Comparison of ENCODE assay signal across 1 cellular context in the genomic region with DNA sequence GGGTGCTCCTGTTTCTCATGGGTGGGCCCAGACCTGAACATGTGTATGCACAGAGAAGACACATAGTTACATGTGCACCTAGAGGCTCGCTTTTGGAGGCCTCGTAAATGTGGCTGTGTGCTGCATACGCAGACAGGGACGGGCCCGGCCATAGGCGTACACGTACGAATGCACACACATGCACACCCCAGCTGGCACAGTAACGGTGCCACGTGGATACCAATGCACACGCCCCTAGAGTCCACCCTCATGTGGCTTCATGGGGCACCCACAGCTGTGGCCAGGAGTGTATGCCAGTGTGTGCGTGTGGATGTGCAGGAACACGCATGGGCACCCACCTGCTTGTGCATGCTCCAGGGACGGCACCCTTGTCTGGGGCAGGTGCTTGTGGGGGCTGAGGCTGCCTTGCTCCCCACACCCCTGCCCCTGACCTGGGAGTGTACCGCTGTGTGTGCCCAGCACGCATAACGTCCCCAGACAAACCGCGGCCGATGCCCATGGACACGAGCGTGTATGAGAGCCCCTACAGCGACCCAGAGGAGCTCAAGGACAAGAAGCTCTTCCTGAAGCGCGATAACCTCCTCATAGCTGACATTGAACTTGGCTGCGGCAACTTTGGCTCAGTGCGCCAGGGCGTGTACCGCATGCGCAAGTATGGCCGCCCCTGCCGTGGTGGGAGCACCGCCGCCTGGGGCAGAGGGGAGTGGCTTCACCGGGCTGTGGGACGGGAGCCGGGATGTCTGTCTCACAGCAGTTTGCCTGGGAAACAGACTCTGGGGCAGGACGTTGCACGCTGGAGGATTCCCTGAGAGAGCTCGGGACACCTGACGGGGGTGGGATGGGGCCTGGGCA.
TF ChIP-seq lines count a peak whose summit lies in the region.

No MANE protein-coding gene starts in this region.

TF ChIP-seq in GM23338, 12 proteins besides CTCF, POLR2A, EP300 and RAD21 (continued from another document):
- TF ChIP-seq REST (IDR thresholded peaks at IDR 0.05; ENCODE audit: unreplicated experiment) (no peak), EZH2phosphoT487 (IDR thresholded peaks at IDR 0.05; ENCODE audit: unreplicated experiment) (no peak), EZH2 (IDR thresholded peaks at IDR 0.05; ENCODE audit: low read depth, unreplicated experiment) (no peak), STAT1 (IDR thresholded peaks at IDR 0.05; ENCODE audit: unreplicated experiment) (no peak), ETS1 (IDR thresholded peaks at IDR 0.05) (no peak), POLR2AphosphoS5 (IDR thresholded peaks at IDR 0.05; ENCODE audit: low read depth) (no peak)
- TF ChIP-seq, protein P1, sequence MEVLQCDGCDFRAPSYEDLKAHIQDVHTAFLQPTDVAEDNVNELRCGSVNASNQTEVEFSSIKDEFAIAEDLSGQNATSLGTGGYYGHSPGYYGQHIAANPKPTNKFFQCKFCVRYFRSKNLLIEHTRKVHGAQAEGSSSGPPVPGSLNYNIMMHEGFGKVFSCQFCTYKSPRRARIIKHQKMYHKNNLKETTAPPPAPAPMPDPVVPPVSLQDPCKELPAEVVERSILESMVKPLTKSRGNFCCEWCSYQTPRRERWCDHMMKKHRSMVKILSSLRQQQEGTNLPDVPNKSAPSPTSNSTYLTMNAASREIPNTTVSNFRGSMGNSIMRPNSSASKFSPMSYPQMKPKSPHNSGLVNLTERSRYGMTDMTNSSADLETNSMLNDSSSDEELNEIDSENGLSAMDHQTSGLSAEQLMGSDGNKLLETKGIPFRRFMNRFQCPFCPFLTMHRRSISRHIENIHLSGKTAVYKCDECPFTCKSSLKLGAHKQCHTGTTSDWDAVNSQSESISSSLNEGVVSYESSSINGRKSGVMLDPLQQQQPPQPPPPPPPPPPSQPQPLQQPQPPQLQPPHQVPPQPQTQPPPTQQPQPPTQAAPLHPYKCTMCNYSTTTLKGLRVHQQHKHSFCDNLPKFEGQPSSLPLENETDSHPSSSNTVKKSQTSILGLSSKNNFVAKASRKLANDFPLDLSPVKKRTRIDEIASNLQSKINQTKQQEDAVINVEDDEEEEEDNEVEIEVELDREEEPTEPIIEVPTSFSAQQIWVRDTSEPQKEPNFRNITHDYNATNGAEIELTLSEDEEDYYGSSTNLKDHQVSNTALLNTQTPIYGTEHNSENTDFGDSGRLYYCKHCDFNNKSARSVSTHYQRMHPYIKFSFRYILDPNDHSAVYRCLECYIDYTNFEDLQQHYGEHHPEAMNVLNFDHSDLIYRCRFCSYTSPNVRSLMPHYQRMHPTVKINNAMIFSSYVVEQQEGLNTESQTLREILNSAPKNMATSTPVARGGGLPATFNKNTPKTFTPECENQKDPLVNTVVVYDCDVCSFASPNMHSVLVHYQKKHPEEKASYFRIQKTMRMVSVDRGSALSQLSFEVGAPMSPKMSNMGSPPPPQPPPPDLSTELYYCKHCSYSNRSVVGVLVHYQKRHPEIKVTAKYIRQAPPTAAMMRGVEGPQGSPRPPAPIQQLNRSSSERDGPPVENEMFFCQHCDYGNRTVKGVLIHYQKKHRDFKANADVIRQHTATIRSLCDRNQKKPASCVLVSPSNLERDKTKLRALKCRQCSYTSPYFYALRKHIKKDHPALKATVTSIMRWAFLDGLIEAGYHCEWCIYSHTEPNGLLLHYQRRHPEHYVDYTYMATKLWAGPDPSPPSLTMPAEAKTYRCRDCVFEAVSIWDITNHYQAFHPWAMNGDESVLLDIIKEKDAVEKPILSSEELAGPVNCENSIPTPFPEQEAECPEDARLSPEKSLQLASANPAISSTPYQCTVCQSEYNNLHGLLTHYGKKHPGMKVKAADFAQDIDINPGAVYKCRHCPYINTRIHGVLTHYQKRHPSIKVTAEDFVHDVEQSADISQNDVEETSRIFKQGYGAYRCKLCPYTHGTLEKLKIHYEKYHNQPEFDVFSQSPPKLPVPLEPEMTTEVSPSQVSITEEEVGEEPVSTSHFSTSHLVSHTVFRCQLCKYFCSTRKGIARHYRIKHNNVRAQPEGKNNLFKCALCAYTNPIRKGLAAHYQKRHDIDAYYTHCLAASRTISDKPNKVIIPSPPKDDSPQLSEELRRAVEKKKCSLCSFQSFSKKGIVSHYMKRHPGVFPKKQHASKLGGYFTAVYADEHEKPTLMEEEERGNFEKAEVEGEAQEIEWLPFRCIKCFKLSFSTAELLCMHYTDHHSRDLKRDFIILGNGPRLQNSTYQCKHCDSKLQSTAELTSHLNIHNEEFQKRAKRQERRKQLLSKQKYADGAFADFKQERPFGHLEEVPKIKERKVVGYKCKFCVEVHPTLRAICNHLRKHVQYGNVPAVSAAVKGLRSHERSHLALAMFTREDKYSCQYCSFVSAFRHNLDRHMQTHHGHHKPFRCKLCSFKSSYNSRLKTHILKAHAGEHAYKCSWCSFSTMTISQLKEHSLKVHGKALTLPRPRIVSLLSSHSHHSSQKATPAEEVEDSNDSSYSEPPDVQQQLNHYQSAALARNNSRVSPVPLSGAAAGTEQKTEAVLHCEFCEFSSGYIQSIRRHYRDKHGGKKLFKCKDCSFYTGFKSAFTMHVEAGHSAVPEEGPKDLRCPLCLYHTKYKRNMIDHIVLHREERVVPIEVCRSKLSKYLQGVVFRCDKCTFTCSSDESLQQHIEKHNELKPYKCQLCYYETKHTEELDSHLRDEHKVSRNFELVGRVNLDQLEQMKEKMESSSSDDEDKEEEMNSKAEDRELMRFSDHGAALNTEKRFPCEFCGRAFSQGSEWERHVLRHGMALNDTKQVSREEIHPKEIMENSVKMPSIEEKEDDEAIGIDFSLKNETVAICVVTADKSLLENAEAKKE (CRISPR knock-in tag; IDR thresholded peaks at IDR 0.05) = no peak
